Comparison of ENCODE assay signal across 31 cellular contexts in the genomic region with DNA sequence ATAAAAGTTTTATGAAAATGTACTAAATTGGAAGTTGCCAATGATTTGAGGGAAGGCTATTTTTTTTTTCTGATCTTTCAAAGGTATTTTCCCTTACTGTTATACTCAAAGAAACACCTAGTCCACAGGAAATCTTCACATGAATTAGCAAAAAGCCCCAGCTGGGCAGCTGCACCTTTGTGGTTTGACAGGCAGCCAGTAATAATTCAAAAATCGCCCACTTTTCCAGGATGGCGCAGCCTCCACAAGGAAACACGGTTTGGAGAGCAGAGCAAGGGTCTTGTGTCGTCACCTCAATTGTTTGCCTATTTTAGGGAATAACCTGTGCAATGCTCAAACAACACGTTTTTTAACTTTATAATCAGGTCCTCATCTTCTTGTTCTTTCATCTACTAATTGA.
"Had no signal": no experiment of that assay in that cellular context is flagged by ENCODE, and none has a peak within 500 bp of the region (broad histone marks: within the 10 kb centered on the region; RNA-seq: fewer than 3 reads in every experiment).

No MANE protein-coding gene starts in this region.

- H3K4me3 ChIP-seq: cardiac muscle cell, coronary artery, heart right ventricle, pancreas, prostate gland, skin epidermis, testis, transverse colon, uterus had no signal

- H3K27me3 ChIP-seq: cardiac muscle cell, heart right ventricle, pancreas, testis, transverse colon, uterus had no signal

- DNase-seq: activated CD4-positive, alpha-beta T cell treated with anti-CD3 and anti-CD28 coated beads for 4 hours; activated CD4-positive, alpha-beta T cell treated with anti-CD3 and anti-CD28 coated beads, Interleukin-2, amount 50 U/mL, for 4 hours; activated CD8-positive, alpha-beta memory T cell treated with anti-CD3 and anti-CD28 coated beads for 24 hours; activated gamma-delta T cell; activated naive CD4-positive, alpha-beta T cell treated with anti-CD3 and anti-CD28 coated beads, Interleukin-2, amount 10 ng/mL, durations not matched to agents 7 days and 5 days; activated T-cell treated with anti-CD3 and anti-CD28 coated beads, Interleukin-2, amount 50 U/mL, for 1 hour; amniotic stem cell; foreskin fibroblast; heart right ventricle; kidney glomerular epithelial cell; naive B cell; nephron progenitor cell; nucleus accumbens; pancreas; retina; stimulated activated CD4-positive, alpha-beta T cell treated with anti-CD3 and anti-CD28 coated beads, Interleukin-12 subunit alpha, Interleukin-12 subunit beta, amount 100 ng/mL, for 4 hours; stimulated activated CD4-positive, alpha-beta T cell treated with anti-CD3 and anti-CD28 coated beads, Interleukin-4, amount 100 ng/mL, for 1 hour; stimulated activated naive CD8-positive, alpha-beta T cell treated with anti-CD3 and anti-CD28 coated beads, Interleukin-15, Interleukin-2, amounts not matched to agents 100 U/mL and 50 U/mL, for 24 hours; T-helper 9 cell; testis; transverse colon; uterus had no signal

- ATAC-seq: esophagus mucosa; heart right ventricle; left lobe of liver; pancreas; sciatic nerve; stimulated activated naive CD8-positive, alpha-beta T cell treated with anti-CD3 and anti-CD28 coated beads, Interleukin-15, Interleukin-2, amounts not matched to agents 100 U/mL and 50 U/mL, for 24 hours had no signal

- FAIRE-seq: endothelial cell of umbilical vein, pancreas, TTC549 had no signal

- H3K36me3 ChIP-seq: cardiac muscle cell, heart right ventricle, pancreas, prostate gland, transverse colon, uterus had no signal
